ENCODE assay signal across 8 cellular contexts in the genomic region with DNA sequence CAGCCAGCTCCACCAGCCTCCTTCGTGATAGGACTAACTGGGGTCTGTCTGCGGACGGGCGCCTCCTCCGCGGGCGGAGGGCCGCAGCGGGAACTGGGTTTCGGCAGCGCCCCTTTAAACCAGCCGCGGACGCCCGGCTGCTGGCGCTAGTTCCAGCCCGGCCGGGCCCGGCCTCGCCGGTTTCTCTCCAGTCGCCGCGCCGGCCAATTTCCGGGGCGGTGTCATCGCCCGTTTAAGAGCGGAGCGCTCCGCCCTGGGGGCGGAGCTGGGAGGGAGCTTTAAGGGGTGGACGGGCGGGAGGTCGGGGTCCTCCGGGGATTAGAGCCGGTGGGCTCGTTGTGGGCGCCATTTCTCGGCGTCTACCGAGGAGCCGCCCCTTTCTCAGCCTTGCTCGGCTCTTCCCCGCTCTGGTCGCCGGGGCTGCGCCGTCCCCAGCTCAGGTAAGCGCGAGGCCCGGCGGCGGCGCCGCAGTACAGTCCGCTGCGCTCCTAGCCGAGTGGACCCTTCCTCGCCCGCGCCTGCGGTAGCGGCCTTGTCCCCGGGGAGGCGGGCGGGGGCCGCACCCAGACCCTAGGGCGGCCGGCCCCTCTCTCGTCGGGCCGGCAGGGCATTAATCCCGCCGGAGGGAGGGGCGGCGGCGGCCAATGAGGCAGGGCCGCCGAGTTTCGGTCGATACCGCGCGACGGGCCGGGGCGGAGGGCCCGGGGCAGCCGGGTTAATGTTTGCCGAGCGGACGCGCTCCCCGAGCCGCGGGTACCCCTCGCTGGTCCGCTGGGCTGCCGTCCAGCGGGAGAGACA. TPM values are rescaled to one million over a fixed set of nuclear protein-coding genes. Genes with fewer than 3 reads are reported as not detected.
A peak's percentile ranks its signal among the peaks of the same experiment; 100 is the strongest.
DNase-seq lines count a peak whose midpoint lies in the region; ATAC-seq and TF ChIP-seq lines count a peak whose summit lies in the region.

A gene (plus strand): TSS at position 307 of the 798 bp plus-strand sequence. CDS start 6,008 bp downstream, outside the sequence.

- BruUV-seq in Panc1 (replicated peaks; lab: Mats Ljungman, UMichigan): no TSS peak

- in situ Hi-C loops in Panc1 (cut with HindIII; ENCODE audit: low pct_unique_long_range_greater_than_20kb, low sequenced_read_pairs): no loop called here

- no peaks in the 10 kb centered on the region for H3K36me3 ChIP-seq in Panc1 (ENCODE audit: control insufficient read depth, insufficient read depth, low read length)

- DNase-seq in DMS53 (lab: John Stamatoyannopoulos, UW) (peak; percentile 98), Panc1 (ENCODE audit: low read depth, low spot score) (peak; percentile 30), fibroblast of mammary gland (ENCODE audit: low read depth) (peak; percentile 90), natural killer cell (peak; percentile 71)
- DNase-seq in Jurkat, Clone E6-1 (ENCODE audit: low read depth, low spot score): peak; percentile 78
- peak; percentile 75 for DNase-seq in activated T-helper 1 cell treated with anti-CD3 and anti-CD28 coated beads, Interleukin-12 subunit alpha, Interleukin-12 subunit beta, Interleukin-2, Interleukin-4 antibody, amounts not matched to agents 30 ng/mL and 10 ng/mL and 1 ng/mL, durations not matched to agents 14 hours and 24 hours and 36 hours (ENCODE audit: low spot score)
- DNase-seq in stimulated activated naive CD4-positive, alpha-beta T cell (lab: John Stamatoyannopoulos, UW): peak; percentile 49 to 70 (median 66)

- ATAC-seq in GM21717 (IDR thresholded peaks at IDR 0.05; ENCODE audit: unreplicated experiment) (peak; percentile 96), Panc1 (peak; percentile 96), natural killer cell (peak; percentile 94 to 96 (median 95))

- TF ChIP-seq CTCF in Panc1 (IDR thresholded peaks at IDR 0.05) (no peak), fibroblast of mammary gland (conservative IDR thresholded peaks at IDR 0.05; ENCODE audit: control insufficient read depth, insufficient read depth, low read depth, low read length) (no peak), natural killer cell (IDR thresholded peaks at IDR 0.05) (no peak)

- CTCF ChIA-PET in Panc1 (lab: Charles Lee): no interaction called here

- peaks cover 11% of the 10 kb centered on the region for H3K27me3 Mint-ChIP-seq in activated T-helper 1 cell treated with anti-CD3 and anti-CD28 coated beads, Interleukin-12 subunit alpha, Interleukin-12 subunit beta, Interleukin-2, Interleukin-4 antibody, amounts not matched to agents 30 ng/mL and 10 ng/mL and 1 ng/mL, durations not matched to agents 14 hours and 24 hours and 36 hours (ENCODE audit: insufficient read depth)
- peaks cover 0 to 3% of the 10 kb centered on the region in 2 donors for H3K27me3 Mint-ChIP-seq in natural killer cell (ENCODE audit: low read depth in 2 of 2)

- H3K9me3 Mint-ChIP-seq in activated T-helper 1 cell treated with anti-CD3 and anti-CD28 coated beads, Interleukin-12 subunit alpha, Interleukin-12 subunit beta, Interleukin-2, Interleukin-4 antibody, amounts not matched to agents 30 ng/mL and 10 ng/mL and 1 ng/mL, durations not matched to agents 14 hours and 24 hours and 36 hours: no peaks in the 10 kb centered on the region
- no peaks in the 10 kb centered on the region for H3K9me3 Mint-ChIP-seq in natural killer cell

- peaks cover 8% of the 10 kb centered on the region for H3K4me1 Mint-ChIP-seq in activated T-helper 1 cell treated with anti-CD3 and anti-CD28 coated beads, Interleukin-12 subunit alpha, Interleukin-12 subunit beta, Interleukin-2, Interleukin-4 antibody, amounts not matched to agents 30 ng/mL and 10 ng/mL and 1 ng/mL, durations not matched to agents 14 hours and 24 hours and 36 hours (ENCODE audit: low read depth)
- H3K4me1 Mint-ChIP-seq in natural killer cell: peaks cover 10 to 17% of the 10 kb centered on the region in 2 donors

- peak within 1 kb of the TSS; percentile 69 for H3K4me3 ChIP-seq in Jurkat, Clone E6-1 (ENCODE audit: low read length)
- H3K4me3 ChIP-seq in Panc1 (ENCODE audit: low read depth in 2 of 2, low read length in 2 of 2) (peak within 1 kb of the TSS; percentile 82 to 87), fibroblast of mammary gland (ENCODE audit: control insufficient read depth, low read depth, low read length) (peak within 1 kb of the TSS; percentile 70)

- POLR2A ChIA-PET in Panc1 (lab: Charles Lee): interaction anchor here (0.6 kb wide), 1 partner anchor 240 kb away, joined by 3 read pairs; a partner anchor contains a TSS

- H3K27me3 ChIP-seq in Panc1 (ENCODE audit: control insufficient read depth, insufficient read depth, low read length): no peaks in the 10 kb centered on the region

- no peak within 1 kb of the TSS for H3K27ac Mint-ChIP-seq in activated T-helper 1 cell treated with anti-CD3 and anti-CD28 coated beads, Interleukin-12 subunit alpha, Interleukin-12 subunit beta, Interleukin-2, Interleukin-4 antibody, amounts not matched to agents 30 ng/mL and 10 ng/mL and 1 ng/mL, durations not matched to agents 14 hours and 24 hours and 36 hours
- peak within 1 kb of the TSS; percentile 60 to 86 for H3K27ac Mint-ChIP-seq in natural killer cell

- intact Hi-C loops in Panc1 (cut with micrococcal nuclease; ENCODE audit: unreplicated experiment): no loop called here
- intact Hi-C loops in activated T-helper 1 cell treated with anti-CD3 and anti-CD28 coated beads, Interleukin-12 subunit alpha, Interleukin-12 subunit beta, Interleukin-2, Interleukin-4 antibody, amounts not matched to agents 30 ng/mL and 10 ng/mL and 1 ng/mL, durations not matched to agents 14 hours and 24 hours and 36 hours (cut with micrococcal nuclease): loop anchor here (1.0 to 10.0 kb wide), 11 partner anchors 86 to 646 kb away; a partner anchor contains a TSS
- intact Hi-C loops in natural killer cell (cut with micrococcal nuclease): loop anchor here (2.0 kb wide), 1 partner anchor 254 kb away; a partner anchor contains a TSS

- peaks cover 19% of the 10 kb centered on the region for H3K4me1 ChIP-seq in Panc1 (ENCODE audit: control insufficient read depth, insufficient read depth, low read length)

- H3K36me3 Mint-ChIP-seq in activated T-helper 1 cell treated with anti-CD3 and anti-CD28 coated beads, Interleukin-12 subunit alpha, Interleukin-12 subunit beta, Interleukin-2, Interleukin-4 antibody, amounts not matched to agents 30 ng/mL and 10 ng/mL and 1 ng/mL, durations not matched to agents 14 hours and 24 hours and 36 hours (ENCODE audit: low read depth): peaks cover 1% of the 10 kb centered on the region
- H3K36me3 Mint-ChIP-seq in natural killer cell: no peaks in the 10 kb centered on the region

- H3K9me3 ChIP-seq in Panc1 (ENCODE audit: control insufficient read depth, insufficient read depth, low read depth, low read length): no peaks in the 10 kb centered on the region

- peak within 1 kb of the TSS; percentile 87 for H3K27ac ChIP-seq in Panc1 (ENCODE audit: low read length)

- H3K4me3 Mint-ChIP-seq in activated T-helper 1 cell treated with anti-CD3 and anti-CD28 coated beads, Interleukin-12 subunit alpha, Interleukin-12 subunit beta, Interleukin-2, Interleukin-4 antibody, amounts not matched to agents 30 ng/mL and 10 ng/mL and 1 ng/mL, durations not matched to agents 14 hours and 24 hours and 36 hours: peak within 1 kb of the TSS; percentile 78
- H3K4me3 Mint-ChIP-seq in natural killer cell: peak within 1 kb of the TSS; percentile 82

RNA-seq across cellular contexts. Expression of the gene that starts here (rescaled TPM):
- polyA plus RNA-seq in Jurkat, Clone E6-1 (2012; ENCODE audit: insufficient read depth, insufficient read length): 9.3 TPM
- total RNA-seq in Panc1 (2021; ENCODE audit: unreplicated experiment): 42.2 TPM
- 17.8 TPM for polyA plus RNA-seq in Panc1 (2012; ENCODE audit: insufficient read length)
- total RNA-seq in activated T-helper 1 cell treated with anti-CD3 and anti-CD28 coated beads, Interleukin-12 subunit alpha, Interleukin-12 subunit beta, Interleukin-2, Interleukin-4 antibody, amounts not matched to agents 30 ng/mL and 10 ng/mL and 1 ng/mL, durations not matched to agents 14 hours and 24 hours and 36 hours: 1.2 TPM in 2 replicates
- 1 to 10 TPM; 3.0 to 8.5 (median 3.6) TPM for total RNA-seq in natural killer cell

Comparison
In these comparisons a context has a peak if more than half of its experiments do, and no peak if none do; other contexts are left out.
1. Peak in every context shown above with its lines: DNase-seq, ATAC-seq, H3K4me3 ChIP-seq and H3K27ac ChIP-seq.
2. DNase-seq: peak in every context shown above with its lines; median percentile 98 in DMS53; 90 in fibroblast of mammary gland; 78 in Jurkat, Clone E6-1; 75 in activated T-helper 1 cell treated with anti-CD3 and anti-CD28 coated beads, Interleukin-12 subunit alpha, Interleukin-12 subunit beta, Interleukin-2, Interleukin-4 antibody, amounts not matched to agents 30 ng/mL and 10 ng/mL and 1 ng/mL, durations not matched to agents 14 hours and 24 hours and 36 hours; 71 in natural killer cell; 66 in stimulated activated naive CD4-positive, alpha-beta T cell; 30 in Panc1.